ENCODE assay signal across 18 cellular contexts in genomic region chr5:36897616-36898015, GRCh38. TPM values are rescaled to one million over a fixed set of nuclear protein-coding genes. Genes with fewer than 3 reads are reported as not detected.
DNase-seq lines count a peak whose midpoint lies in the region; ATAC-seq lines count a peak whose summit lies in the region.
"Had no signal": no experiment of that assay in that cellular context is flagged by ENCODE, and none has a peak within 500 bp of the region (broad histone marks: within the 10 kb centered on the region; RNA-seq: fewer than 3 reads in every experiment).

No MANE protein-coding gene starts in this region.

- H3K4me3 Mint-ChIP-seq in activated naive CD8-positive, alpha-beta T cell = peak overlapping the region; percentile 48
- H3K4me3 Mint-ChIP-seq in activated naive CD8-positive, alpha-beta T cell treated with anti-CD3 and anti-CD28 coated beads for 36 hours = no peak overlapping the region
- no peak overlapping the region for H3K4me3 Mint-ChIP-seq in stimulated activated naive B cell treated with anti-CD40 and anti-IgM and Interleukin-4, amounts not matched to agents 10 μg/mL and 1 μg/mL and 100 μg/mL, for 72 hours
- H3K4me3 Mint-ChIP-seq: T-helper 1 cell treated with Interleukin-12 subunit alpha and Interleukin-12 subunit beta and Interleukin-4 antibody, amounts not matched to agents 30 μg/mL and 1 μg/mL, for 36 hours had no signal

- H3K27ac Mint-ChIP-seq in activated naive CD8-positive, alpha-beta T cell = peak overlapping the region; percentile 72
- no peak overlapping the region for H3K27ac Mint-ChIP-seq in activated naive CD8-positive, alpha-beta T cell treated with anti-CD3 and anti-CD28 coated beads for 36 hours
- H3K27ac Mint-ChIP-seq in stimulated activated naive B cell treated with anti-CD40 and anti-IgM and Interleukin-4, amounts not matched to agents 10 μg/mL and 1 μg/mL and 100 μg/mL, for 72 hours = peak overlapping the region; percentile 14
- H3K27ac Mint-ChIP-seq: T-helper 1 cell treated with Interleukin-12 subunit alpha and Interleukin-12 subunit beta and Interleukin-4 antibody, amounts not matched to agents 30 μg/mL and 1 μg/mL, for 36 hours had no signal

- peaks cover 7% of the 10 kb centered on the region for H3K9me3 Mint-ChIP-seq in activated naive CD8-positive, alpha-beta T cell (ENCODE audit: low read depth)
- peaks cover 13% of the 10 kb centered on the region for H3K9me3 Mint-ChIP-seq in activated naive CD8-positive, alpha-beta T cell treated with anti-CD3 and anti-CD28 coated beads for 36 hours
- H3K9me3 Mint-ChIP-seq in stimulated activated naive B cell treated with anti-CD40 and anti-IgM and Interleukin-4, amounts not matched to agents 10 μg/mL and 1 μg/mL and 100 μg/mL, for 72 hours = peaks cover 7 to 12% of the 10 kb centered on the region in 2 donors
- H3K9me3 Mint-ChIP-seq: CD8-positive, alpha-beta memory T cell had no signal

- DNase-seq in activated naive CD8-positive, alpha-beta T cell treated with anti-CD3 and anti-CD28 coated beads for 36 hours = no peak
- peak; percentile 29 for DNase-seq in astrocyte of the hippocampus (ENCODE audit: low read depth, low spot score)
- DNase-seq in hepatic stellate cell (ENCODE audit: low spot score) = peak; percentile 5
- DNase-seq in stimulated activated naive B cell treated with anti-CD40 and anti-IgM and Interleukin-4, amounts not matched to agents 10 μg/mL and 1 μg/mL and 100 μg/mL, for 72 hours = no peak
- no peak for DNase-seq in inferior parietal cortex (ENCODE audit: extremely low spot score)
- DNase-seq: activated CD4-positive, CD25-positive, alpha-beta regulatory T cell; CD8-positive, alpha-beta memory T cell; effector memory CD4-positive, alpha-beta T cell; GF-D8; NCI-H1417; nucleus accumbens; RPMI8226; transverse colon had no signal

- H3K36me3 Mint-ChIP-seq in activated naive CD8-positive, alpha-beta T cell = peaks cover 7% of the 10 kb centered on the region
- peaks cover 29% of the 10 kb centered on the region for H3K36me3 Mint-ChIP-seq in activated naive CD8-positive, alpha-beta T cell treated with anti-CD3 and anti-CD28 coated beads for 36 hours
- peaks cover 15 to 24% of the 10 kb centered on the region in 2 donors for H3K36me3 Mint-ChIP-seq in stimulated activated naive B cell treated with anti-CD40 and anti-IgM and Interleukin-4, amounts not matched to agents 10 μg/mL and 1 μg/mL and 100 μg/mL, for 72 hours

- H3K4me1 Mint-ChIP-seq in activated naive CD8-positive, alpha-beta T cell (ENCODE audit: low read depth) = peaks cover 71% of the 10 kb centered on the region
- H3K4me1 Mint-ChIP-seq in activated naive CD8-positive, alpha-beta T cell treated with anti-CD3 and anti-CD28 coated beads for 36 hours = peaks cover 56% of the 10 kb centered on the region
- peaks cover 37 to 67% of the 10 kb centered on the region in 2 donors for H3K4me1 Mint-ChIP-seq in stimulated activated naive B cell treated with anti-CD40 and anti-IgM and Interleukin-4, amounts not matched to agents 10 μg/mL and 1 μg/mL and 100 μg/mL, for 72 hours

- no peaks in the 10 kb centered on the region for H3K27me3 Mint-ChIP-seq in activated naive CD8-positive, alpha-beta T cell
- H3K27me3 Mint-ChIP-seq in activated naive CD8-positive, alpha-beta T cell treated with anti-CD3 and anti-CD28 coated beads for 36 hours = no peaks in the 10 kb centered on the region
- H3K27me3 Mint-ChIP-seq in stimulated activated naive B cell treated with anti-CD40 and anti-IgM and Interleukin-4, amounts not matched to agents 10 μg/mL and 1 μg/mL and 100 μg/mL, for 72 hours = no peaks in the 10 kb centered on the region
- H3K27me3 Mint-ChIP-seq: CD8-positive, alpha-beta memory T cell had no signal

- ATAC-seq in stimulated activated naive B cell treated with anti-CD40 and anti-IgM and Interleukin-4, amounts not matched to agents 10 μg/mL and 1 μg/mL and 100 μg/mL, for 72 hours (replicated peaks) = no peak
- ATAC-seq in HG02571 (IDR thresholded peaks at IDR 0.05; ENCODE audit: unreplicated experiment) = no peak
- no peak for ATAC-seq in GM19452 (IDR thresholded peaks at IDR 0.05; ENCODE audit: unreplicated experiment)
- ATAC-seq: A549 had no signal

RNA-seq across cellular contexts. Expression of gene NIPBL, which starts 21.0 kb away (rescaled TPM):
- total RNA-seq in activated naive CD8-positive, alpha-beta T cell treated with anti-CD3 and anti-CD28 coated beads for 36 hours = 10 to 100 TPM; 39.8 to 42.1 TPM

Comparison
In these comparisons a context has a peak if more than half of its experiments do, and no peak if none do; other contexts are left out.
1. DNase-seq: peak in astrocyte of the hippocampus (single experiment) and hepatic stellate cell (single experiment); none in activated naive CD8-positive, alpha-beta T cell treated with anti-CD3 and anti-CD28 coated beads for 36 hours (single experiment), stimulated activated naive B cell treated with anti-CD40 and anti-IgM and Interleukin-4, amounts not matched to agents 10 μg/mL and 1 μg/mL and 100 μg/mL, for 72 hours (single experiment) and inferior parietal cortex (single experiment).